1 cellular context compared by ENCODE assay signal in the genomic region with DNA sequence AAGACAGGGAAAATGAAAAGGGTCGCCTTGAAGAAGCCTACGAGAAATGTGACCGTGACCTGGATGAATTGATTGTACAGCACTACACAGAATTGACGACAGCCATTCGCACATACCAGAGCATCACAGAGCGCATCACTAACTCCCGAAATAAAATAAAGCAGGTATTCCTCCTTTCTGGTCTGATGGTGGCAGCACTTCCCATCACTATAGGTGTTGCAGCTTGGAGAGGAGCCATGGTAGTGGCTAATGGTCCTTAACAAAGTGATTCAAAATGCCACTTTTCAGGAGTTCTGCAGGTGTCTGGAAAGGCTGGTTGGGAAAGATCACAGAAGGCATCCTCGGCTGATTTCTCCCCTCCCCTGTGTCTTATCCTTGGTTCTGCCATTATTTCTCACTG.
TF ChIP-seq lines count a peak whose summit lies in the region.

No MANE protein-coding gene starts in this region.

TF ChIP-seq in HCT116, 20 proteins besides CTCF, POLR2A, EP300 and RAD21 (continued from another document):
- no peak for TF ChIP-seq EZH2phosphoT487 (IDR thresholded peaks at IDR 0.05; ENCODE audit: borderline replicate concordance)
